8 cellular contexts compared by ENCODE assay signal in the genomic region with DNA sequence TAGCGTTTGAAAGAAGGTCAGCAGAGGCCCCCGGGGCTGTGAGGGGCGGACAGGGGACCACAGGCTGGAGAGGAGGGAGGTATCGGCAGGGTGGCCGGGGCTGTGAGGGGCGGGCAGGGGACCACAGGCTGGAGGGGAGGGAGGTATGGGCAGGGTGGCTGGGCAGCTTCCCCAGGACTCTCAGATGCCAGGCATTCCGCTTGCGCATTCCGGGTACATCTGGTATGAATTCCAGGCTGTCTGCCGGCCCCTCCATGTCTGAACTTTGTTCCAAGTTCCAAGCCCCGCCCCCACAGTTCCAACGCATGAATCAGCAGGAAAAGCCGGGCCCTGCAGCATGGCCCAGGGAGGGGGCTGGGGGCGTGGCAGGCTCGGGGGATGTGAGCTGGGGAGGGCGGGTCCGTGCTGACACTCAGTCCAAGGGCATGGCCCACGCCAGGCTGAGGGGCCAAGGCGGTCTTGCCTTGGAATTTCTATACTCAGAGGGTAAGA. TPM values are rescaled to one million over a fixed set of nuclear protein-coding genes. Genes with fewer than 3 reads are reported as not detected.
DNase-seq lines count a peak whose midpoint lies in the region; ATAC-seq and TF ChIP-seq lines count a peak whose summit lies in the region.

No MANE protein-coding gene starts in this region.

- intact Hi-C loops in body of pancreas (cut with DNase I) = no loop called here

- peak; percentile 47 for DNase-seq in activated CD4-positive, alpha-beta T cell treated with anti-CD3 and anti-CD28 coated beads for 48 hours
- DNase-seq in activated CD4-positive, alpha-beta T cell treated with anti-CD3 and anti-CD28 coated beads, Interleukin-2, amount 50 U/mL, for 48 hours = no peak
- DNase-seq in NCI-H748 treated with DMSO at 0.1 percent for 48 hours (lab: John Stamatoyannopoulos, UW) = peak; percentile 10
- DNase-seq in body of pancreas = peak; percentile 97 to 99 (median 98)
- DNase-seq in hypothalamus (lab: John Stamatoyannopoulos, UW) = peak in 45 of 51 donors; percentile 13 to 89 (median 65)
- peak; percentile 86 for DNase-seq in progenitor cell of endocrine pancreas (ENCODE audit: low spot score, unreplicated experiment)

- H3K4me3 ChIP-seq in body of pancreas = peak overlapping the region; percentile 82 to 98

- H3K4me1 ChIP-seq in body of pancreas = peaks cover 43% of the 10 kb centered on the region

- peaks cover 0 to 2% of the 10 kb centered on the region in 2 donors for H3K36me3 ChIP-seq in body of pancreas (replicated peaks in 1 of 2; ENCODE audit: insufficient read depth in 1 of 2, low read depth in 2 of 2)

- ATAC-seq in body of pancreas (peak; percentile 35), GM21526 (IDR thresholded peaks at IDR 0.05; ENCODE audit: low FRiP score, unreplicated experiment) (no peak), HG02981 (IDR thresholded peaks at IDR 0.05; ENCODE audit: unreplicated experiment) (no peak)

- peak overlapping the region; percentile 93 for H3K4me3 Mint-ChIP-seq in progenitor cell of endocrine pancreas (ENCODE audit: low read depth)

- H3K36me3 Mint-ChIP-seq in progenitor cell of endocrine pancreas (ENCODE audit: insufficient read depth) = peaks cover 6% of the 10 kb centered on the region

- H3K4me1 Mint-ChIP-seq in progenitor cell of endocrine pancreas (ENCODE audit: low read depth) = peaks cover 27% of the 10 kb centered on the region

- no peaks in the 10 kb centered on the region for H3K9me3 ChIP-seq in body of pancreas

- TF ChIP-seq CTCF in body of pancreas (IDR thresholded peaks at IDR 0.05) = no peak
- no peak for TF ChIP-seq CTCF in progenitor cell of endocrine pancreas (IDR thresholded peaks at IDR 0.05; ENCODE audit: unreplicated experiment)

- no peak for TF ChIP-seq POLR2A in body of pancreas (IDR thresholded peaks at IDR 0.05)

- no peaks in the 10 kb centered on the region for H3K9me3 Mint-ChIP-seq in progenitor cell of endocrine pancreas (ENCODE audit: low read depth)

- no peaks in the 10 kb centered on the region for H3K27me3 ChIP-seq in body of pancreas

- peaks cover 4% of the 10 kb centered on the region for H3K27me3 Mint-ChIP-seq in progenitor cell of endocrine pancreas

- peak overlapping the region; percentile 96 to 98 (median 97) for H3K27ac ChIP-seq in body of pancreas

- peak overlapping the region; percentile 96 for H3K27ac Mint-ChIP-seq in progenitor cell of endocrine pancreas

- WGBS in body of pancreas, 2 donors = 0 to 3% methylated on average over 11 to 19 of the region's 19 CpGs

RNA-seq across cellular contexts. Expression of a gene that starts 4.4 kb away (rescaled TPM):
- 1 to 10 TPM; 1.6 to 2.6 TPM for total RNA-seq in body of pancreas
- 2.7 and 2.9 TPM in 2 replicates for total RNA-seq in progenitor cell of endocrine pancreas

RNA-seq across cellular contexts. Expression of a gene that starts 10.0 kb away (rescaled TPM):
- total RNA-seq in body of pancreas (10 to 100 TPM; 15.6 to 31.6 TPM), progenitor cell of endocrine pancreas (22.1 and 22.4 TPM in 2 replicates)

RNA-seq across cellular contexts. Expression of a gene that starts 28.1 kb away (rescaled TPM):
- 1 to 10 TPM; 5.9 to 8.8 TPM for total RNA-seq in body of pancreas
- total RNA-seq in progenitor cell of endocrine pancreas = 68.6 and 74.5 TPM in 2 replicates

RNA-seq across cellular contexts. Expression of a gene that starts 29.9 kb away (rescaled TPM):
- 100 to 1,000 TPM in 1 of 2 donors, 10 to 100 TPM in 1; 84.7 to 100 TPM for total RNA-seq in body of pancreas
- 367 and 378 TPM in 2 replicates for total RNA-seq in progenitor cell of endocrine pancreas

RNA-seq across cellular contexts. Expression of a gene that starts 47.3 kb away (rescaled TPM):
- total RNA-seq in body of pancreas (100 to 1,000 TPM; 146 to 194 TPM), progenitor cell of endocrine pancreas (163 and 169 TPM in 2 replicates)

Comparison
In these comparisons a context has a peak if more than half of its experiments do, and no peak if none do; other contexts are left out.
1. DNase-seq: peak in activated CD4-positive, alpha-beta T cell treated with anti-CD3 and anti-CD28 coated beads for 48 hours (single experiment), NCI-H748 treated with DMSO at 0.1 percent for 48 hours (single experiment), body of pancreas (4 of 4), hypothalamus (45 of 51) and progenitor cell of endocrine pancreas (single experiment); none in activated CD4-positive, alpha-beta T cell treated with anti-CD3 and anti-CD28 coated beads, Interleukin-2, amount 50 U/mL, for 48 hours (0 of 2).